Comparison of ENCODE assay signal across 8 cellular contexts in the genomic region with DNA sequence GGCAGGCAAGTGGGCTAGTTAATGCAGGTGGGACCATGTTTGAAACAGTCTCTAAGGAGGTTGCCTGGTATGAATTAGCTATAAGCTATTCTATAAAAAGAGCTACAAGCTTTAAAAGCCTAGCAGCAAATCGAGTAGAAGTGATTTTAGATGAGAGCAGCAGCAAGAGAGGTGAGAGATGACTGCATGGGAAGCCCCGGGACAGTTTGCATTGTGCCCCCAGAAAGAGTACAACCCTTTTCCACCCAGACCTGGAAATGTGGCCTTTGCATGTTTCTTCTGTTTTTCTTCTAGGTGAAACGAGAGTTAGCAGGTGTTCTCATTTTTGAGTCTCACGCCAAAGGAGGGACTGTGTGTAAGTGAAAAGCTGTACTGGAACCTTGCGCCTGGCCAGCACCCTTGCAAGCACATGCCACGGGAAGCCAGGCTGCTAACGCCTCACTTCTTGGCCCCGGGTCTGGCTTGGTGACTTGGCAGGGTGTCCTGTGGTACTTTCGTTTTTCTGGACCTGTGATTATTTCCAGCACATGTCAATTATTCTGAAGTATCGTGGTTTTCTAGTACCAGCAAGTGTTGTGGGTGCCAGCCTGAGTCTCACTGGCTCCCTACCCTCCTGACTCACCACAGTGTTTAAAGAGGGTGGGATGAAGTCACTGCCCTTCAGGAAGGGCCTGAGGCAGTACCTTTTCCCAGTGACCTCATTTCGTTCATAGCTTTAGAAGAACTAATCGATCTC.
DNase-seq lines count a peak whose midpoint lies in the region; ATAC-seq, FAIRE-seq and TF ChIP-seq lines count a peak whose summit lies in the region.

No MANE protein-coding gene starts in this region.

- no peaks in the 10 kb centered on the region for H3K9me1 ChIP-seq in keratinocyte (ENCODE audit: control insufficient read depth, extremely low read depth, insufficient read depth, low read length)

- peak overlapping the region; percentile 20 for H2AFZ ChIP-seq in keratinocyte (ENCODE audit: control insufficient read depth, low read length)

- H3K27ac ChIP-seq in keratinocyte (ENCODE audit: control insufficient read depth, insufficient read depth, low read length) = peak overlapping the region; percentile 49

- no peak for TF ChIP-seq CTCF in keratinocyte (optimal IDR thresholded peaks at IDR 0.05 in 1 of 3, IDR thresholded peaks at IDR 0.05 in 1 of 3, conservative IDR thresholded peaks at IDR 0.05 in 1 of 3; ENCODE audit: extremely low read depth in 1 of 3, insufficient read depth in 2 of 3, low read length in 3 of 3)

- no peak for ATAC-seq in GM21360 (IDR thresholded peaks at IDR 0.05; ENCODE audit: unreplicated experiment)
- ATAC-seq in GM18873 (IDR thresholded peaks at IDR 0.05; ENCODE audit: low FRiP score, unreplicated experiment) = no peak

- DNase-seq in A172 (ENCODE audit: low spot score) (peak; percentile 63), H4 (ENCODE audit: low spot score) (peak; percentile 72), SW480 (ENCODE audit: low spot score) (peak; percentile 42), keratinocyte (ENCODE audit: low read depth, low spot score) (peak; percentile 62), mesenteric fat pad (ENCODE audit: low spot score) (no peak), NK-92 (lab: John Stamatoyannopoulos, UW; ENCODE audit: unreplicated experiment) (no peak)

- H3K4me3 ChIP-seq in keratinocyte (ENCODE audit: control insufficient read depth in 2 of 3, extremely low read depth in 1 of 3, insufficient read depth in 2 of 3, low read depth in 1 of 3, low read length in 3 of 3) = peak overlapping the region in 2 of 3 experiments; percentile 44 to 53

- peak overlapping the region; percentile 86 for H3K4me2 ChIP-seq in keratinocyte (ENCODE audit: control insufficient read depth, extremely low read depth, insufficient read depth, low read depth, low read length)

- FAIRE-seq in keratinocyte (lab: Jason Lieb, UNC) = peak; percentile 99

- H3K4me1 ChIP-seq in keratinocyte (ENCODE audit: control insufficient read depth, extremely low read depth, insufficient read depth, low read length) = peaks cover 17% of the 10 kb centered on the region

- peak overlapping the region; percentile 67 for H3K9ac ChIP-seq in keratinocyte (ENCODE audit: control insufficient read depth, extremely low read depth, insufficient read depth, low read length)

- no peaks in the 10 kb centered on the region for H3K9me3 ChIP-seq in keratinocyte (ENCODE audit: control insufficient read depth, low read depth, low read length)

- H3K36me3 ChIP-seq in keratinocyte (ENCODE audit: control insufficient read depth in 2 of 2, extremely low read depth in 1 of 2, insufficient read depth in 2 of 2, low read length in 2 of 2) = no peaks in the 10 kb centered on the region

- no peaks in the 10 kb centered on the region for H4K20me1 ChIP-seq in keratinocyte (ENCODE audit: control insufficient read depth, extremely low read depth, insufficient read depth, low read length)

- no peaks in the 10 kb centered on the region for H3K79me2 ChIP-seq in keratinocyte (ENCODE audit: control insufficient read depth, insufficient read depth, low read length)

- dilution Hi-C loops in keratinocyte (cut with MboI; ENCODE audit: extremely low pct_ligation_motif_present, low sequenced_read_pairs) = no loop called here

- H3K27me3 ChIP-seq in keratinocyte (ENCODE audit: control insufficient read depth, extremely low read depth, insufficient read depth, low read length) = no peaks in the 10 kb centered on the region

Comparison
In these comparisons a context has a peak if more than half of its experiments do, and no peak if none do; other contexts are left out.
1. DNase-seq: peak in A172 (single experiment), H4 (single experiment), SW480 (single experiment) and keratinocyte (single experiment); none in mesenteric fat pad (single experiment) and NK-92 (single experiment).